In genomic region chr1:78038071-78038470, GRCh38 we compare ENCODE assay signal across 23 cellular contexts. TPM values are rescaled to one million over a fixed set of nuclear protein-coding genes. Genes with fewer than 3 reads are reported as not detected.
DNase-seq lines count a peak whose midpoint lies in the region; ATAC-seq, FAIRE-seq and TF ChIP-seq lines count a peak whose summit lies in the region.
"Had no signal": no experiment of that assay in that cellular context is flagged by ENCODE, and none has a peak within 500 bp of the region (broad histone marks: within the 10 kb centered on the region; RNA-seq: fewer than 3 reads in every experiment).

No MANE protein-coding gene starts in this region.

- DNase-seq in AG09319 (ENCODE audit: extremely low read depth, low read depth) (peak; percentile 8), IMR-90 (peak; percentile 73), K562 (ENCODE audit: extremely low read depth in 1 of 4, low spot score in 3 of 4) (no peak), fibroblast of the conjunctiva (ENCODE audit: low read depth) (peak; percentile 56), 8988T (no peak), colonic mucosa (no peak), GM03348 (ENCODE audit: low spot score) (no peak)
- DNase-seq in stimulated activated effector memory CD8-positive, alpha-beta T cell treated with anti-CD3 and anti-CD28 coated beads, Interleukin-12 subunit alpha, Interleukin-12 subunit beta, amount 100 ng/mL, for 72 hours (ENCODE audit: low spot score in 2 of 2) = no peak
- DNase-seq: activated CD4-positive, alpha-beta T cell treated with anti-CD3 and anti-CD28 coated beads, Interleukin-2, amount 50 U/mL, for 4 hours; activated CD8-positive, alpha-beta memory T cell treated with anti-CD3 and anti-CD28 coated beads, Interleukin-2, amount 50 U/mL, for 48 hours; activated effector memory CD4-positive, alpha-beta T cell treated with anti-CD3 and anti-CD28 coated beads, Interleukin-2, amount 50 U/mL, for 16 hours; Karpas-422; NCI-H524; stimulated activated CD4-positive, alpha-beta T cell treated with anti-CD3 and anti-CD28 coated beads, Interleukin-2, amount 100 ng/mL, for 48 hours; stimulated activated naive CD4-positive, alpha-beta T cell had no signal

- no peak for TF ChIP-seq EP300 in K562 (IDR thresholded peaks at IDR 0.05; ENCODE audit: low read length)

- no peaks in the 10 kb centered on the region for H3K79me1 ChIP-seq in IMR-90 (ENCODE audit: low read depth in 1 of 2, low read length in 2 of 2)

- no peak for FAIRE-seq in K562 (lab: Jason Lieb, UNC)
- FAIRE-seq: bronchial epithelial cell, GM12878, GM19239 had no signal

- H2AK5ac ChIP-seq in IMR-90 (ENCODE audit: low read depth, low read length) = no peak overlapping the region

- H3K36me3 ChIP-seq in IMR-90 (ENCODE audit: control insufficient read depth, insufficient read depth, low read length) = no peaks in the 10 kb centered on the region
- no peaks in the 10 kb centered on the region for H3K36me3 ChIP-seq in K562 (ENCODE audit: control insufficient read depth, insufficient read depth, low read length)
- no peaks in the 10 kb centered on the region for H3K36me3 ChIP-seq in colonic mucosa
- H3K36me3 ChIP-seq: neutrophil had no signal

- CTCF ChIA-PET in IMR-90 (lab: Yijun Ruan, JAX) = interaction anchor here (0.8 kb wide), 1 partner anchor 23 kb away, joined by 4 read pairs; no protein-coding TSS in a partner anchor
- CTCF ChIA-PET in K562 (lab: Yijun Ruan, JAX; ENCODE audit: low intra/inter-chr PET ratio) = no interaction called here

- no peak overlapping the region for H2BK5ac ChIP-seq in IMR-90 (ENCODE audit: low read depth, low read length, poor library complexity, severe bottlenecking)

- H3K14ac ChIP-seq in IMR-90 (replicated peaks; ENCODE audit: low read depth, low read length) = no peak overlapping the region

- H3K4me2 ChIP-seq in IMR-90 (ENCODE audit: low read depth, low read length) (peak overlapping the region; percentile 43; the same call in 1 of the 2 replicates), K562 (ENCODE audit: insufficient read depth, low read length) (no peak overlapping the region)
- H3K4me2 ChIP-seq: smooth muscle cell had no signal

- intact Hi-C loops in IMR-90 (cut with micrococcal nuclease) (no loop called here), K562 (cut with micrococcal nuclease) (no loop called here), colonic mucosa (cut with DNase I) (no loop called here)

- H3K9me3 ChIP-seq in IMR-90 (ENCODE audit: control insufficient read depth, insufficient read depth, low read length) (no peaks in the 10 kb centered on the region), K562 (replicated peaks; ENCODE audit: control insufficient read depth, insufficient read depth, low read depth, low read length) (no peaks in the 10 kb centered on the region), colonic mucosa (no peaks in the 10 kb centered on the region)
- H3K9me3 ChIP-seq: neutrophil had no signal

- H3K4me3 Mint-ChIP-seq in stimulated activated effector memory CD8-positive, alpha-beta T cell treated with anti-CD3 and anti-CD28 coated beads, Interleukin-12 subunit alpha, Interleukin-12 subunit beta, amount 100 ng/mL, for 72 hours = no peak overlapping the region
- H3K4me3 Mint-ChIP-seq: memory B cell, WTC11 had no signal

- BruUV-seq in IMR-90 (replicated peaks; lab: Mats Ljungman, UMichigan) (no TSS peak), K562 (replicated peaks; lab: Mats Ljungman, UMichigan) (no TSS peak)

- ATAC-seq in IMR-90 (ENCODE audit: low read depth) (peak; percentile 73), K562 (no peak)
- ATAC-seq in stimulated activated effector memory CD8-positive, alpha-beta T cell treated with anti-CD3 and anti-CD28 coated beads, Interleukin-12 subunit alpha, Interleukin-12 subunit beta, amount 100 ng/mL, for 72 hours = no peak
- ATAC-seq: GM12878, WTC11 had no signal

- POLR2A ChIA-PET in IMR-90 (lab: Charles Lee; ENCODE audit: unreplicated experiment) = no interaction called here
- POLR2A ChIA-PET in K562 (lab: Yijun Ruan, JAX) = interaction anchor here (2.2 kb wide), 1 partner anchor 33 kb away, joined by 8 read pairs; the partner anchor contains the start of gene DNAJB4

- no peak overlapping the region for H3K9ac ChIP-seq in IMR-90 (ENCODE audit: low read depth, low read length)
- H3K9ac ChIP-seq in K562 (ENCODE audit: insufficient read depth in 1 of 2, low read depth in 2 of 2, low read length in 2 of 2) = no peak overlapping the region
- H3K9ac ChIP-seq in colonic mucosa (ENCODE audit: low read depth in 2 of 2, low read length in 2 of 2) = no peak overlapping the region

- H4K20me1 ChIP-seq in IMR-90 (ENCODE audit: insufficient read depth, low read length) (no peaks in the 10 kb centered on the region), K562 (replicated peaks; ENCODE audit: control insufficient read depth, insufficient read depth, low read length) (no peaks in the 10 kb centered on the region)

- TF ChIP-seq CTCF in AG09319 (IDR thresholded peaks at IDR 0.05; ENCODE audit: low read depth, low read length) (no peak), IMR-90 (conservative IDR thresholded peaks at IDR 0.05; ENCODE audit: low read depth, low read length) (no peak), K562 (IDR thresholded peaks at IDR 0.05 in 2 of 3, conservative IDR thresholded peaks at IDR 0.05 in 1 of 3; ENCODE audit: insufficient read depth in 2 of 3, low read depth in 1 of 3, low read length in 3 of 3) (no peak), colonic mucosa (IDR thresholded peaks at IDR 0.05) (no peak)

- no CpG with 5 or more reads among the region's 2 CpGs for WGBS in IMR-90 (ENCODE audit: extremely low coverage in 2 of 2, insufficient read length in 1 of 2), 2 experiments
- 43% methylated on average over 2 of the region's 2 CpGs for WGBS in K562 (ENCODE audit: insufficient coverage, low coverage, missing lambda C conversion rate)

- no peak overlapping the region for H3K4ac ChIP-seq in IMR-90 (ENCODE audit: low read depth, low read length)

- H3K18ac ChIP-seq in IMR-90 (ENCODE audit: low read depth, low read length) = no peak overlapping the region

- H4K8ac ChIP-seq in IMR-90 (ENCODE audit: low read depth in 2 of 2, low read length in 2 of 2) = no peak overlapping the region

- H2BK20ac ChIP-seq in IMR-90 (ENCODE audit: low read depth, low read length) = no peak overlapping the region

- H3K36me3 Mint-ChIP-seq in stimulated activated effector memory CD8-positive, alpha-beta T cell treated with anti-CD3 and anti-CD28 coated beads, Interleukin-12 subunit alpha, Interleukin-12 subunit beta, amount 100 ng/mL, for 72 hours = no peaks in the 10 kb centered on the region
- H3K36me3 Mint-ChIP-seq: memory B cell, WTC11 had no signal

- TF ChIP-seq POLR2A in IMR-90 (IDR thresholded peaks at IDR 0.05; ENCODE audit: low read depth, low read length) = no peak
- peak; percentile 54 for TF ChIP-seq POLR2A in K562 (conservative IDR thresholded peaks at IDR 0.05)

- no peak overlapping the region for H2BK120ac ChIP-seq in IMR-90 (ENCODE audit: low read depth, low read length)

- no peaks in the 10 kb centered on the region for H3K9me3 Mint-ChIP-seq in stimulated activated effector memory CD8-positive, alpha-beta T cell treated with anti-CD3 and anti-CD28 coated beads, Interleukin-12 subunit alpha, Interleukin-12 subunit beta, amount 100 ng/mL, for 72 hours
- H3K9me3 Mint-ChIP-seq: memory B cell, WTC11 had no signal

- dilution Hi-C loops in IMR-90 (cut with HindIII; ENCODE audit: low sequenced_read_pairs, unreplicated experiment) = no loop called here

- peaks cover 8% of the 10 kb centered on the region for H3K4me1 Mint-ChIP-seq in stimulated activated effector memory CD8-positive, alpha-beta T cell treated with anti-CD3 and anti-CD28 coated beads, Interleukin-12 subunit alpha, Interleukin-12 subunit beta, amount 100 ng/mL, for 72 hours
- H3K4me1 Mint-ChIP-seq: WTC11 had no signal

- H4K91ac ChIP-seq in IMR-90 (ENCODE audit: insufficient read depth, low read depth, low read length) = no peak overlapping the region

- no peak overlapping the region for H2AK9ac ChIP-seq in IMR-90 (replicated peaks; ENCODE audit: low read depth, low read length, poor library complexity)

- H3K4me3 ChIP-seq in IMR-90 (ENCODE audit: insufficient read depth, low read depth, low read length) (no peak overlapping the region), K562 (no peak overlapping the region), colonic mucosa (no peak overlapping the region)
- H3K4me3 ChIP-seq: GM12878, smooth muscle cell had no signal

- no peak overlapping the region for H2AFZ ChIP-seq in IMR-90 (replicated peaks; ENCODE audit: low read length, poor library complexity)
- peak overlapping the region; percentile 39; the same call in 1 of the 2 replicates for H2AFZ ChIP-seq in K562 (ENCODE audit: low read depth, low read length)

- H3K27ac ChIP-seq in IMR-90 (ENCODE audit: insufficient read depth, low read length) = no peak overlapping the region
- no peak overlapping the region for H3K27ac ChIP-seq in K562 (ENCODE audit: extremely low read depth, low read depth, low read length)
- no peak overlapping the region for H3K27ac ChIP-seq in colonic mucosa
- H3K27ac ChIP-seq: neutrophil had no signal

- no peak overlapping the region for H3K27ac Mint-ChIP-seq in stimulated activated effector memory CD8-positive, alpha-beta T cell treated with anti-CD3 and anti-CD28 coated beads, Interleukin-12 subunit alpha, Interleukin-12 subunit beta, amount 100 ng/mL, for 72 hours
- H3K27ac Mint-ChIP-seq: memory B cell, WTC11 had no signal

- H3K9me1 ChIP-seq in IMR-90 (ENCODE audit: insufficient read depth, low read length) (no peaks in the 10 kb centered on the region), K562 (ENCODE audit: control insufficient read depth, insufficient read depth, low read length) (no peaks in the 10 kb centered on the region)

- no peak overlapping the region for H4K5ac ChIP-seq in IMR-90 (ENCODE audit: low read depth, low read length)

- H3K27me3 ChIP-seq in IMR-90 (ENCODE audit: control insufficient read depth, insufficient read depth, low read length) (no peaks in the 10 kb centered on the region), K562 (ENCODE audit: control insufficient read depth in 2 of 2, insufficient read depth in 2 of 2, low read length in 2 of 2) (no peaks in the 10 kb centered on the region), colonic mucosa (no peaks in the 10 kb centered on the region)

- no peak overlapping the region for H3K56ac ChIP-seq in IMR-90 (ENCODE audit: extremely low read depth, insufficient read depth, low read length)

- H3K4me1 ChIP-seq in IMR-90 (ENCODE audit: control insufficient read depth, insufficient read depth, low read length) (no peaks in the 10 kb centered on the region), K562 (replicated peaks in 1 of 2; ENCODE audit: control insufficient read depth in 2 of 2, insufficient read depth in 2 of 2, low read length in 2 of 2) (peaks cover 0 to 10% of the 10 kb centered on the region in 2 experiments; a peak in 2 of 5 replicates), colonic mucosa (no peaks in the 10 kb centered on the region)

- in situ Hi-C loops in IMR-90 (cut with MboI; ENCODE audit: low sequenced_read_pairs) = no loop called here
- in situ Hi-C loops in K562 (cut with MboI) = no loop called here

- no peak for TF ChIP-seq RAD21 in IMR-90 (IDR thresholded peaks at IDR 0.05; ENCODE audit: low read length)
- no peak for TF ChIP-seq RAD21 in K562 (CRISPR knock-in tag; conservative IDR thresholded peaks at IDR 0.05 in 1 of 2, IDR thresholded peaks at IDR 0.05 in 1 of 2)

- no peak overlapping the region for H2BK15ac ChIP-seq in IMR-90 (ENCODE audit: low read depth, low read length)

- H3K23ac ChIP-seq in IMR-90 (ENCODE audit: low read depth, low read length) = no peak overlapping the region

- no peaks in the 10 kb centered on the region for H3K79me2 ChIP-seq in K562 (ENCODE audit: control insufficient read depth, insufficient read depth, low read length)

RNA-seq across cellular contexts. Expression of gene GIPC2, which starts 7.7 kb away (rescaled TPM):
- total RNA-seq in IMR-90 (2012; rRNA removed) = 0.18 and 0.28 TPM in 2 replicates
- polyA plus RNA-seq in IMR-90 (2012; rRNA removed) = 0.06 and 0.07 TPM in 2 replicates
- polyA plus RNA-seq in IMR-90 (2012; cell fraction: cytosol; rRNA removed) = 0.01 and 0.04 TPM in 2 replicates
- polyA plus RNA-seq in IMR-90 (2012; cell fraction: nucleus; rRNA removed; ENCODE audit: low replicate concordance) = not detected in 2 replicates
- not detected in 2 replicates for total RNA-seq in K562 (2011; cell fraction: chromatin; rRNA removed; ENCODE audit: low replicate concordance)
- total RNA-seq in K562 (2011; cell fraction: nucleolus; rRNA removed) = not detected in 2 replicates
- total RNA-seq in K562 (2011; cell fraction: nucleoplasm; rRNA removed) = not detected in 2 replicates
- total RNA-seq in K562 (2014; rRNA removed) = 0.05 TPM in 1 of 2 replicates, not detected in the other
- 0.04 and 0.06 TPM in 2 replicates for total RNA-seq in K562 (2014; rRNA removed; fragmentation: Illumina TruSeq; extraction: Trizol)
- total RNA-seq in K562 (2015; rRNA removed; fragmentation: Illumina TruSeq; extraction: Trizol) = 0.04 and 0.08 TPM in 2 replicates
- total RNA-seq in K562 (2021) = 0.04 TPM in 2 replicates
- polyA plus RNA-seq in K562 (2011; rRNA removed) = 0.04 TPM in 1 of 2 replicates, not detected in the other
- not detected in 2 replicates for polyA plus RNA-seq in K562 (2011; cell fraction: cytosol; rRNA removed)
- not detected in 2 replicates for polyA plus RNA-seq in K562 (2011; cell fraction: nucleus; rRNA removed)
- polyA plus RNA-seq in K562 (2012) = 0.04 TPM in 1 of 2 replicates, not detected in the other
- polyA plus RNA-seq in K562 (2014; fragmentation: Illumina TruSeq; extraction: Trizol) = not detected in 2 replicates
- under 1 TPM in 1 of 2 experiments, not detected in 1; 0.01 TPM for polyA plus RNA-seq in K562 (2014; fragmentation: Nextera tagmentation; extraction: Ambion mirVana)
- not detected in 2 replicates for polyA plus RNA-seq in K562 (2014; rRNA removed)
- not detected in 2 replicates for polyA minus RNA-seq in K562 (2011; rRNA and poly(A)+ RNA removed)
- polyA minus RNA-seq in K562 (2011; cell fraction: cytosol; rRNA and poly(A)+ RNA removed) = not detected in 2 replicates
- not detected in 2 replicates for polyA minus RNA-seq in K562 (2011; cell fraction: nucleus; rRNA and poly(A)+ RNA removed)
- total RNA-seq in colonic mucosa = 10 to 100 TPM; 26.7 to 35.4 TPM
- total RNA-seq: HT1080, smooth muscle cell had no signal

RNA-seq across cellular contexts. Expression of gene DNAJB4, which starts 33.3 kb away (rescaled TPM):
- total RNA-seq in IMR-90 (2012; rRNA removed) (30.6 and 76.1 TPM in 2 replicates), K562 (2014; rRNA removed) (8.5 and 13.2 TPM in 2 replicates), K562 (2014; rRNA removed; fragmentation: Illumina TruSeq; extraction: Trizol) (22.5 and 33.2 TPM in 2 replicates), K562 (2015; rRNA removed; fragmentation: Illumina TruSeq; extraction: Trizol) (18.2 and 19.8 TPM in 2 replicates), K562 (2021) (17.8 and 20.5 TPM in 2 replicates), colonic mucosa (10 to 100 TPM; 12.2 to 29.3 TPM)
- polyA plus RNA-seq in IMR-90 (2012; rRNA removed) (24.1 and 31.0 TPM in 2 replicates), K562 (2011; rRNA removed) (15.2 and 23.5 TPM in 2 replicates), K562 (2014; fragmentation: Illumina TruSeq; extraction: Trizol) (16.5 and 17.5 TPM in 2 replicates), K562 (2014; fragmentation: Nextera tagmentation; extraction: Ambion mirVana) (10 to 100 TPM; 18.3 to 27.7 TPM), K562 (2014; rRNA removed) (15.3 and 20.7 TPM in 2 replicates)
- polyA plus RNA-seq in IMR-90 (2012; cell fraction: cytosol; rRNA removed) = 4.0 and 4.1 TPM in 2 replicates
- 3.2 and 15.4 TPM in 2 replicates for polyA plus RNA-seq in IMR-90 (2012; cell fraction: nucleus; rRNA removed; ENCODE audit: low replicate concordance)
- 20.6 and 59.9 TPM in 2 replicates for total RNA-seq in K562 (2011; cell fraction: chromatin; rRNA removed; ENCODE audit: low replicate concordance)
- total RNA-seq in K562 (2011; cell fraction: nucleolus; rRNA removed) = 16.6 and 21.7 TPM in 2 replicates
- total RNA-seq in K562 (2011; cell fraction: nucleoplasm; rRNA removed) = 45.6 and 71.6 TPM in 2 replicates
- polyA plus RNA-seq in K562 (2011; cell fraction: cytosol; rRNA removed) = 1.8 and 5.4 TPM in 2 replicates
- polyA plus RNA-seq in K562 (2011; cell fraction: nucleus; rRNA removed) = 6.4 and 7.9 TPM in 2 replicates
- 11.4 and 15.5 TPM in 2 replicates for polyA plus RNA-seq in K562 (2012)
- 32.3 and 45.6 TPM in 2 replicates for polyA minus RNA-seq in K562 (2011; rRNA and poly(A)+ RNA removed)
- polyA minus RNA-seq in K562 (2011; cell fraction: cytosol; rRNA and poly(A)+ RNA removed) = 9.8 and 10.6 TPM in 2 replicates
- 19.0 and 37.7 TPM in 2 replicates for polyA minus RNA-seq in K562 (2011; cell fraction: nucleus; rRNA and poly(A)+ RNA removed)

RNA-seq across cellular contexts. Expression of gene FUBP1, which starts 59.2 kb away (rescaled TPM):
- 129 and 165 TPM in 2 replicates for total RNA-seq in IMR-90 (2012; rRNA removed)
- 74.7 and 94.7 TPM in 2 replicates for polyA plus RNA-seq in IMR-90 (2012; rRNA removed)
- 14.7 and 36.6 TPM in 2 replicates for polyA plus RNA-seq in IMR-90 (2012; cell fraction: cytosol; rRNA removed)
- polyA plus RNA-seq in IMR-90 (2012; cell fraction: nucleus; rRNA removed; ENCODE audit: low replicate concordance) = 42.8 and 180 TPM in 2 replicates
- 264 and 677 TPM in 2 replicates for total RNA-seq in K562 (2011; cell fraction: chromatin; rRNA removed; ENCODE audit: low replicate concordance)
- total RNA-seq in K562 (2011; cell fraction: nucleolus; rRNA removed) = 127 and 179 TPM in 2 replicates
- 251 and 332 TPM in 2 replicates for total RNA-seq in K562 (2011; cell fraction: nucleoplasm; rRNA removed)
- 182 and 192 TPM in 2 replicates for total RNA-seq in K562 (2014; rRNA removed)
- 253 and 279 TPM in 2 replicates for total RNA-seq in K562 (2014; rRNA removed; fragmentation: Illumina TruSeq; extraction: Trizol)
- 234 and 254 TPM in 2 replicates for total RNA-seq in K562 (2015; rRNA removed; fragmentation: Illumina TruSeq; extraction: Trizol)
- 195 and 199 TPM in 2 replicates for total RNA-seq in K562 (2021)
- 292 and 294 TPM in 2 replicates for polyA plus RNA-seq in K562 (2011; rRNA removed)
- 136 and 194 TPM in 2 replicates for polyA plus RNA-seq in K562 (2011; cell fraction: cytosol; rRNA removed)
- 763 and 1,195 TPM in 2 replicates for polyA plus RNA-seq in K562 (2011; cell fraction: nucleus; rRNA removed)
- 143 and 152 TPM in 2 replicates for polyA plus RNA-seq in K562 (2012)
- 185 and 213 TPM in 2 replicates for polyA plus RNA-seq in K562 (2014; fragmentation: Illumina TruSeq; extraction: Trizol)
- polyA plus RNA-seq in K562 (2014; fragmentation: Nextera tagmentation; extraction: Ambion mirVana) = 100 to 1,000 TPM; 104 to 170 TPM
- polyA plus RNA-seq in K562 (2014; rRNA removed) = 224 and 265 TPM in 2 replicates
- polyA minus RNA-seq in K562 (2011; rRNA and poly(A)+ RNA removed) = 304 and 320 TPM in 2 replicates
- polyA minus RNA-seq in K562 (2011; cell fraction: cytosol; rRNA and poly(A)+ RNA removed) = 101 and 114 TPM in 2 replicates
- polyA minus RNA-seq in K562 (2011; cell fraction: nucleus; rRNA and poly(A)+ RNA removed) = 359 and 608 TPM in 2 replicates
- total RNA-seq in colonic mucosa = 100 to 1,000 TPM in 1 of 2 donors, 10 to 100 TPM in 1; 81.1 to 118 TPM

Comparison
In these comparisons a context has a peak if more than half of its experiments do, and no peak if none do; other contexts are left out.
1. DNase-seq: peak in AG09319 (single experiment), IMR-90 (single experiment) and fibroblast of the conjunctiva (single experiment); none in K562 (0 of 4), 8988T (single experiment), colonic mucosa (single experiment), GM03348 (single experiment) and stimulated activated effector memory CD8-positive, alpha-beta T cell treated with anti-CD3 and anti-CD28 coated beads, Interleukin-12 subunit alpha, Interleukin-12 subunit beta, amount 100 ng/mL, for 72 hours (0 of 2).
2. RNA of gene GIPC2, which starts 7.7 kb away (total RNA-seq): 26.7 to 35.4 TPM in colonic mucosa; 0.18 to 0.28 TPM in IMR-90 and 0.04 to 0.08 TPM in K562; every median in the first group is over 10 times any median in the second.